ENCODE assay signal across 1 cellular context in the genomic region with DNA sequence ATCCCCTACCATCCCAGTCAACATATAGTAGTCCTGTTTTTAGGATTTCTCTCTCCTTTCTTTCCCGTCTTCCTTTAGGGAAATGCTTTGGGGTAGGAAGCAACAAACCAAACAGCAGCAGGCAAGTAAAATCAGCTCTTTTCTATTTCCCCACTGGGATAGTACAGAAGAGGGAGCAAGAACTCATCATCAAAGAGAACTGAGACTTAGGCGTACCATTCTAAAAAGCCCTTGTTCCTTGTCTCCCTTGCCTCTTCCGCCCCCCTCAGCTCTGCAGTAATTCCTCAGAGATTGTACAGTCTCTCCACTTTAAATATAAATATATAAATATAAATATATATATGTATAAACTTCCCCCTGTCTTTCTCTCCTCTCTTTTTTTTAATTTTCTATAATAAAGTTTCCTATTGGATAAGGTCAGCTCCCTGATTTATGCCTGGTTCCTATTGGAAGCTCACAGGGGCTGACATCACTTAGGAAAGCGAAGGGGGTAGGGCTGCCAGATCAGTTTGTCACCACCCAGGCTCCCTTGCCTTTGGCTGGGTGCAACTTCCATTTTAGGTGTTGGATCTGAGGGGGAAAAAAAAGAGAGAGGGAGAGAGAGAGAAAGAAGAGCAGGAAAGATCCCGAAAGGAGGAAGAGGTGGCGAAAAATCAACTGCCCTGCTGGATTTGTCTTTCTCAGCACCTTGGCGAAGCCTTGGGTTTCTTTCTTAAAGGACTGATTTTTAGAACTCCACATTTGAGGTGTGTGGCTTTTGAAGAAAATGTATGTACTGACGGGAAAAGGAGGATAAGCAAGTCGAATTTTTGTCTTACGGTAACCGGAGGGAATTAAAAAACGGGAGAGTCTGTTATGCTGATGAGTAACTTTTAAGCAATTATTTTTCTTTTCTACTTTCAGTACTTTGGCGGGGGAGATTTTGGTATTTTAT.
TF ChIP-seq lines count a peak whose summit lies in the region.

Gene CTNND1 (plus strand): TSS at position 502 of the 934 bp plus-strand sequence. CDS start 29,677 bp downstream, outside the sequence.

TF ChIP-seq in K562, 482 proteins besides CTCF, POLR2A, EP300 and RAD21 (continued from another document and continues in another):
- TF ChIP-seq, protein P1, sequence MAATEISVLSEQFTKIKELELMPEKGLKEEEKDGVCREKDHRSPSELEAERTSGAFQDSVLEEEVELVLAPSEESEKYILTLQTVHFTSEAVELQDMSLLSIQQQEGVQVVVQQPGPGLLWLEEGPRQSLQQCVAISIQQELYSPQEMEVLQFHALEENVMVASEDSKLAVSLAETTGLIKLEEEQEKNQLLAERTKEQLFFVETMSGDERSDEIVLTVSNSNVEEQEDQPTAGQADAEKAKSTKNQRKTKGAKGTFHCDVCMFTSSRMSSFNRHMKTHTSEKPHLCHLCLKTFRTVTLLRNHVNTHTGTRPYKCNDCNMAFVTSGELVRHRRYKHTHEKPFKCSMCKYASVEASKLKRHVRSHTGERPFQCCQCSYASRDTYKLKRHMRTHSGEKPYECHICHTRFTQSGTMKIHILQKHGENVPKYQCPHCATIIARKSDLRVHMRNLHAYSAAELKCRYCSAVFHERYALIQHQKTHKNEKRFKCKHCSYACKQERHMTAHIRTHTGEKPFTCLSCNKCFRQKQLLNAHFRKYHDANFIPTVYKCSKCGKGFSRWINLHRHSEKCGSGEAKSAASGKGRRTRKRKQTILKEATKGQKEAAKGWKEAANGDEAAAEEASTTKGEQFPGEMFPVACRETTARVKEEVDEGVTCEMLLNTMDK (IDR thresholded peaks at IDR 0.05; ENCODE audit: borderline replicate concordance, insufficient read depth, low read depth, low read length, poor library complexity, severe bottlenecking): no peak
- TF ChIP-seq ARID1B (IDR thresholded peaks at IDR 0.05) (peak; percentile 16; the same call in 1 of the 2 replicates), HSF4 (CRISPR knock-in tag; IDR thresholded peaks at IDR 0.05; ENCODE audit: borderline replicate concordance) (no peak), PTRF (tag; IDR thresholded peaks at IDR 0.05) (no peak), ZNF41 (CRISPR knock-in tag; conservative IDR thresholded peaks at IDR 0.05) (no peak), NCOA1 (IDR thresholded peaks at IDR 0.05; ENCODE audit: low read depth) (0 out of 2 replicates have a peak, but pooled peaks have one; percentile 25), KHSRP (IDR thresholded peaks at IDR 0.05) (no peak), NELFE (IDR thresholded peaks at IDR 0.05; ENCODE audit: insufficient read depth, insufficient read length) (no peak), ZNF561 (CRISPR knock-in tag; conservative IDR thresholded peaks at IDR 0.05) (no peak), MAFG (tag; conservative IDR thresholded peaks at IDR 0.05) (0 out of 2 replicates have a peak, but pooled peaks have one; percentile 34), JUND (IDR thresholded peaks at IDR 0.05; ENCODE audit: borderline replicate concordance, low read depth, low read length) (peak; percentile 93), JUND (tag; IDR thresholded peaks at IDR 0.05; ENCODE audit: borderline replicate concordance, low read depth, low read length) (peak; percentile 80; the same call in 1 of the 3 replicates), PURB (CRISPR knock-in tag; IDR thresholded peaks at IDR 0.05; ENCODE audit: low read depth) (no peak), MLLT1 (IDR thresholded peaks at IDR 0.05) (peak; percentile 92 to 93), NFRKB (IDR thresholded peaks at IDR 0.05; ENCODE audit: low read depth) (peak; percentile 97), HEY1 (CRISPR knock-in tag; IDR thresholded peaks at IDR 0.05; ENCODE audit: borderline replicate concordance) (no peak), IRF2 (CRISPR knock-in tag; IDR thresholded peaks at IDR 0.05) (no peak)
- TF ChIP-seq, protein P2, sequence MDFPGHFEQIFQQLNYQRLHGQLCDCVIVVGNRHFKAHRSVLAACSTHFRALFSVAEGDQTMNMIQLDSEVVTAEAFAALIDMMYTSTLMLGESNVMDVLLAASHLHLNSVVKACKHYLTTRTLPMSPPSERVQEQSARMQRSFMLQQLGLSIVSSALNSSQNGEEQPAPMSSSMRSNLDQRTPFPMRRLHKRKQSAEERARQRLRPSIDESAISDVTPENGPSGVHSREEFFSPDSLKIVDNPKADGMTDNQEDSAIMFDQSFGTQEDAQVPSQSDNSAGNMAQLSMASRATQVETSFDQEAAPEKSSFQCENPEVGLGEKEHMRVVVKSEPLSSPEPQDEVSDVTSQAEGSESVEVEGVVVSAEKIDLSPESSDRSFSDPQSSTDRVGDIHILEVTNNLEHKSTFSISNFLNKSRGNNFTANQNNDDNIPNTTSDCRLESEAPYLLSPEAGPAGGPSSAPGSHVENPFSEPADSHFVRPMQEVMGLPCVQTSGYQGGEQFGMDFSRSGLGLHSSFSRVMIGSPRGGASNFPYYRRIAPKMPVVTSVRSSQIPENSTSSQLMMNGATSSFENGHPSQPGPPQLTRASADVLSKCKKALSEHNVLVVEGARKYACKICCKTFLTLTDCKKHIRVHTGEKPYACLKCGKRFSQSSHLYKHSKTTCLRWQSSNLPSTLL (IDR thresholded peaks at IDR 0.05): no peak
- TF ChIP-seq, protein P3, sequence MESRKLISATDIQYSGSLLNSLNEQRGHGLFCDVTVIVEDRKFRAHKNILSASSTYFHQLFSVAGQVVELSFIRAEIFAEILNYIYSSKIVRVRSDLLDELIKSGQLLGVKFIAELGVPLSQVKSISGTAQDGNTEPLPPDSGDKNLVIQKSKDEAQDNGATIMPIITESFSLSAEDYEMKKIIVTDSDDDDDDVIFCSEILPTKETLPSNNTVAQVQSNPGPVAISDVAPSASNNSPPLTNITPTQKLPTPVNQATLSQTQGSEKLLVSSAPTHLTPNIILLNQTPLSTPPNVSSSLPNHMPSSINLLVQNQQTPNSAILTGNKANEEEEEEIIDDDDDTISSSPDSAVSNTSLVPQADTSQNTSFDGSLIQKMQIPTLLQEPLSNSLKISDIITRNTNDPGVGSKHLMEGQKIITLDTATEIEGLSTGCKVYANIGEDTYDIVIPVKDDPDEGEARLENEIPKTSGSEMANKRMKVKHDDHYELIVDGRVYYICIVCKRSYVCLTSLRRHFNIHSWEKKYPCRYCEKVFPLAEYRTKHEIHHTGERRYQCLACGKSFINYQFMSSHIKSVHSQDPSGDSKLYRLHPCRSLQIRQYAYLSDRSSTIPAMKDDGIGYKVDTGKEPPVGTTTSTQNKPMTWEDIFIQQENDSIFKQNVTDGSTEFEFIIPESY (CRISPR knock-in tag; IDR thresholded peaks at IDR 0.05): no peak
- TF ChIP-seq, protein P4, sequence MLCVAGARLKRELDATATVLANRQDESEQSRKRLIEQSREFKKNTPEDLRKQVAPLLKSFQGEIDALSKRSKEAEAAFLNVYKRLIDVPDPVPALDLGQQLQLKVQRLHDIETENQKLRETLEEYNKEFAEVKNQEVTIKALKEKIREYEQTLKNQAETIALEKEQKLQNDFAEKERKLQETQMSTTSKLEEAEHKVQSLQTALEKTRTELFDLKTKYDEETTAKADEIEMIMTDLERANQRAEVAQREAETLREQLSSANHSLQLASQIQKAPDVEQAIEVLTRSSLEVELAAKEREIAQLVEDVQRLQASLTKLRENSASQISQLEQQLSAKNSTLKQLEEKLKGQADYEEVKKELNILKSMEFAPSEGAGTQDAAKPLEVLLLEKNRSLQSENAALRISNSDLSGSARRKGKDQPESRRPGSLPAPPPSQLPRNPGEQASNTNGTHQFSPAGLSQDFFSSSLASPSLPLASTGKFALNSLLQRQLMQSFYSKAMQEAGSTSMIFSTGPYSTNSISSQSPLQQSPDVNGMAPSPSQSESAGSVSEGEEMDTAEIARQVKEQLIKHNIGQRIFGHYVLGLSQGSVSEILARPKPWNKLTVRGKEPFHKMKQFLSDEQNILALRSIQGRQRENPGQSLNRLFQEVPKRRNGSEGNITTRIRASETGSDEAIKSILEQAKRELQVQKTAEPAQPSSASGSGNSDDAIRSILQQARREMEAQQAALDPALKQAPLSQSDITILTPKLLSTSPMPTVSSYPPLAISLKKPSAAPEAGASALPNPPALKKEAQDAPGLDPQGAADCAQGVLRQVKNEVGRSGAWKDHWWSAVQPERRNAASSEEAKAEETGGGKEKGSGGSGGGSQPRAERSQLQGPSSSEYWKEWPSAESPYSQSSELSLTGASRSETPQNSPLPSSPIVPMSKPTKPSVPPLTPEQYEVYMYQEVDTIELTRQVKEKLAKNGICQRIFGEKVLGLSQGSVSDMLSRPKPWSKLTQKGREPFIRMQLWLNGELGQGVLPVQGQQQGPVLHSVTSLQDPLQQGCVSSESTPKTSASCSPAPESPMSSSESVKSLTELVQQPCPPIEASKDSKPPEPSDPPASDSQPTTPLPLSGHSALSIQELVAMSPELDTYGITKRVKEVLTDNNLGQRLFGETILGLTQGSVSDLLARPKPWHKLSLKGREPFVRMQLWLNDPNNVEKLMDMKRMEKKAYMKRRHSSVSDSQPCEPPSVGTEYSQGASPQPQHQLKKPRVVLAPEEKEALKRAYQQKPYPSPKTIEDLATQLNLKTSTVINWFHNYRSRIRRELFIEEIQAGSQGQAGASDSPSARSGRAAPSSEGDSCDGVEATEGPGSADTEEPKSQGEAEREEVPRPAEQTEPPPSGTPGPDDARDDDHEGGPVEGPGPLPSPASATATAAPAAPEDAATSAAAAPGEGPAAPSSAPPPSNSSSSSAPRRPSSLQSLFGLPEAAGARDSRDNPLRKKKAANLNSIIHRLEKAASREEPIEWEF (CRISPR knock-in tag; IDR thresholded peaks at IDR 0.05): no peak
- TF ChIP-seq, protein P5, sequence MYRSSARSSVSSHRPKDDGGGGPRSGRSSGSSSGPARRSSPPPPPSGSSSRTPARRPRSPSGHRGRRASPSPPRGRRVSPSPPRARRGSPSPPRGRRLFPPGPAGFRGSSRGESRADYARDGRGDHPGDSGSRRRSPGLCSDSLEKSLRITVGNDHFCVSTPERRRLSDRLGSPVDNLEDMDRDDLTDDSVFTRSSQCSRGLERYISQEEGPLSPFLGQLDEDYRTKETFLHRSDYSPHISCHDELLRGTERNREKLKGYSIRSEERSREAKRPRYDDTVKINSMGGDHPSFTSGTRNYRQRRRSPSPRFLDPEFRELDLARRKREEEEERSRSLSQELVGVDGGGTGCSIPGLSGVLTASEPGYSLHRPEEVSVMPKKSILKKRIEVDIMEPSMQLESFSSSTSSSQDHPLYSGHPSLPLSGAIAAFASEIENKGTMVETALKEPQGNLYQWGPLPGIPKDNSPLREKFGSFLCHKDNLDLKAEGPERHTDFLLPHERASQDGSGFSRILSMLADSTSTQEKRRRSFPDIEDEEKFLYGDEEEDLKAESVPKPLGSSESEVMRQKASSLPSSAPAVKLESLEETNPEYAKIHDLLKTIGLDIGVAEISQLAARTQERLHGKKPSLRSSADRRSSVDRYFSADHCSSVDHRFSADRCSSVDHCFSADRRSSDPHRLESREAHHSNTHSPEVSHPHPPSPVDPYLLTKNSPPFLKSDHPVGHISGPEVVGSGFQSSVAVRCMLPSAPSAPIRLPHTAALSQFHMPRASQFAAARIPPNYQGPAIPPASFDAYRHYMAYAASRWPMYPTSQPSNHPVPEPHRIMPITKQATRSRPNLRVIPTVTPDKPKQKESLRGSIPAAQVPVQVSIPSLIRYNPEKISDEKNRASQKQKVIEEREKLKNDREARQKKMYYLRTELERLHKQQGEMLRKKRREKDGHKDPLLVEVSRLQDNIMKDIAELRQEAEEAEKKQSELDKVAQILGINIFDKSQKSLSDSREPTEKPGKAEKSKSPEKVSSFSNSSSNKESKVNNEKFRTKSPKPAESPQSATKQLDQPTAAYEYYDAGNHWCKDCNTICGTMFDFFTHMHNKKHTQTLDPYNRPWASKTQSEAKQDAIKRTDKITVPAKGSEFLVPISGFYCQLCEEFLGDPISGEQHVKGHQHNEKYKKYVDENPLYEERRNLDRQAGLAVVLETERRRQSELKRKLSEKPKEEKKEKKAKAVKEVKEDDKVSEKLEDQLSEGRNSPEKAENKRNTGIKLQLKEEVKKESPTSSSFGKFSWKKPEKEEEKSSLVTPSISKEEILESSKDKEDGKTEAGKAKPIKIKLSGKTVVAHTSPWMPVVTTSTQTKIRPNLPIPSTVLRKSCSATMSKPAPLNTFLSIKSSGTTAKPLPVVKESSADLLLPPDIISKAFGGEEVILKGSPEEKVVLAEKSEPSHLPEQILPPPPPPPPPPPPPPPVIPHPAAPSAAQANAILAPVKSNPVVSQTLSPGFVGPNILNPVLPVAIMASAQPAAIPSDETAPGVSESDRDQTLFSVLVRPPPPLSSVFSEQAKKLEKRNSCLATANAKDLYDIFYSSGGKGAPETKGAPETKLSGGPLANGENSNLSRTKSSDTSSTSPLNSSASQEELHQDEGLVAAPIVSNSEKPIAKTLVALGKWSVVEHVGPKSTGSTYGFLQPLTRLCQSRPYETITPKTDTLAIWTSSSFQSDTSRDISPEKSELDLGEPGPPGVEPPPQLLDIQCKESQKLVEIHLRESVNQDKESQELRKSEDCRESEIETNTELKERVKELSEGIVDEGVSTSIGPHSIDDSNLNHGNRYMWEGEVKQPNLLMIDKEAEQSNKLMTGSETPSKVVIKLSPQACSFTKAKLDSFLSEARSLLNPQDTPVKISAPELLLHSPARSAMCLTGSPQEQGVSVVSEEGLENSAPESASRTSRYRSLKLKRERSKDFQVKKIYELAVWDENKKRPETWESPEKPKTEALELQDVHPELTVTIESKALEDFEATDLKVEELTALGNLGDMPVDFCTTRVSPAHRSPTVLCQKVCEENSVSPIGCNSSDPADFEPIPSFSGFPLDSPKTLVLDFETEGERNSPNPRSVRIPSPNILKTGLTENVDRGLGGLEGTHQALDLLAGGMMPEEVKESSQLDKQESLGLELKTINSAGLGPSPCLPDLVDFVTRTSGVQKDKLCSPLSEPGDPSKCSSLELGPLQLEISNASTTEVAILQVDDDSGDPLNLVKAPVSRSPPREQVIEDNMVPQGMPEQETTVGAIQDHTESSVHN (IDR thresholded peaks at IDR 0.05; ENCODE audit: borderline replicate concordance in 1 of 2, low read depth in 1 of 2): peak in 1 of 2 experiments; percentile 54; a peak in 1 of 4 replicates
